ENCODE assay signal across 9 cellular contexts in the genomic region with DNA sequence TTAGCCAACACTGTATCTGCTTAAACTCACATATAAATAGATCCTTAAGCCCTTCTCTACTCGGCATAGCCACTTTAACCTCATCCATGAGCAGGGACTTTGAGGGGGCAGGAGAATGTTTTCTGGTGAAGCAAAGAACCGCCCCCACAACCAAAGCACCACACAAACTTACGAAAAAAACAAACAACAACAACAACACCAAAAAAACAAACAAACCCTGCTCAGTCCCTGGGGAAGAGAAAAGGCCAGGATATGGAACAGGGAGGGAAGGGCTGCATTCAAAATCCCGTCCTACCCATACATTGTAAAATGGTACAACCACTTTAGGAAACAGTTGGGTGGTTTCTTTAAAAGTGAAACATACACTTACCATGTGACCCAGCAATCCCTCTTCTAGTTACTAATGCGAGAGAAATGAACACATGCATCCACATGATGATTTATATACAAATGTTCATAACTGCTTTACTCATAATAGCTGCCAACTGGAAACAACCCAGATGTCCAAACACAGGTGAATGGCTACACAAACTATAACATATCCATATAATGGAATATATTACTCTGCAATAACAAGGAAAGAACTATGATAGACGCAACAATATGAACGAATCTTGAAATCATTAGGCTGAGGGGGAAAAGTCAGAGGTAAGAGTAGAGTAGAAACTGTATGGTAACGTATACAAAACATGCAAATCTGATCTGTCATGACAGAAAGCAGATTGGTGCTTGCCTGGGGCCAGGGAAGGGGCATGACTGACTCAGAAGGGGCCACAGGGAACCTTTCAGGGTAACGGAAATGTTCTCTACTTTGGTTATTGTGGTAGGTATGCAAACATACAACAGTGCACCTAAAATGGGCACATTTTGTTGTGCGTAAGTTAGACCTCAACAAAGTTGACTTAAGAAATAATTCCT. TPM values are rescaled to one million over a fixed set of nuclear protein-coding genes. Genes with fewer than 3 reads are reported as not detected.
DNase-seq lines count a peak whose midpoint lies in the region; ATAC-seq lines count a peak whose summit lies in the region.
"Had no signal": no experiment of that assay in that cellular context is flagged by ENCODE, and none has a peak within 500 bp of the region (broad histone marks: within the 10 kb centered on the region; RNA-seq: fewer than 3 reads in every experiment).

No MANE protein-coding gene starts in this region.

- H3K27ac ChIP-seq in caudate nucleus (ENCODE audit: low read depth, low read length) = peak overlapping the region; percentile 79
- H3K27ac ChIP-seq in naive thymus-derived CD4-positive, alpha-beta T cell (ENCODE audit: low read depth, low read length) = no peak overlapping the region

- POLR2A ChIA-PET in naive thymus-derived CD4-positive, alpha-beta T cell (lab: Charles Lee) = interaction anchor here (2.1 to 34.4 kb wide), 4 partner anchors 11 to 45 kb away, joined by 10 to 828 read pairs (median 49); a partner anchor contains a TSS

- peaks cover 32 to 61% (median 57%) of the 10 kb centered on the region in 7 donors for H3K4me1 Mint-ChIP-seq in naive thymus-derived CD4-positive, alpha-beta T cell

- H3K4me3 Mint-ChIP-seq in naive thymus-derived CD4-positive, alpha-beta T cell = no peak overlapping the region

- H3K27me3 Mint-ChIP-seq in naive thymus-derived CD4-positive, alpha-beta T cell = peaks cover 0 to 2% (median 0%) of the 10 kb centered on the region in 5 donors

- H3K9me3 ChIP-seq in naive thymus-derived CD4-positive, alpha-beta T cell (ENCODE audit: control insufficient read depth in 2 of 3, low read length in 3 of 3) = no peaks in the 10 kb centered on the region

- peaks cover 21 to 38% of the 10 kb centered on the region in 2 donors for H3K4me1 ChIP-seq in naive thymus-derived CD4-positive, alpha-beta T cell (ENCODE audit: control insufficient read depth in 2 of 2, insufficient read depth in 2 of 2, low read length in 2 of 2)

- no peaks in the 10 kb centered on the region for H3K36me3 Mint-ChIP-seq in naive thymus-derived CD4-positive, alpha-beta T cell

- no peak overlapping the region for H3K4me3 ChIP-seq in naive thymus-derived CD4-positive, alpha-beta T cell (ENCODE audit: low read length)

- H3K27me3 ChIP-seq in naive thymus-derived CD4-positive, alpha-beta T cell (ENCODE audit: control insufficient read depth in 2 of 2, insufficient read depth in 2 of 2, low read length in 2 of 2) = no peaks in the 10 kb centered on the region

- CTCF ChIA-PET in naive thymus-derived CD4-positive, alpha-beta T cell (lab: Charles Lee) = interaction anchor here (1.1 to 1.2 kb wide), 4 partner anchors 28 to 213 kb away, joined by 3 to 5 read pairs (median 3); no protein-coding TSS in a partner anchor

- no peaks in the 10 kb centered on the region for H3K36me3 ChIP-seq in naive thymus-derived CD4-positive, alpha-beta T cell (ENCODE audit: control insufficient read depth in 2 of 3, insufficient read depth in 3 of 3, low read length in 3 of 3)

- peak; percentile 69 for ATAC-seq in naive thymus-derived CD4-positive, alpha-beta T cell
- no peak for ATAC-seq in GM18519 (IDR thresholded peaks at IDR 0.05; ENCODE audit: low FRiP score, unreplicated experiment)

- DNase-seq in EL (peak; percentile 32), NCI-H526 (lab: John Stamatoyannopoulos, UW) (peak; percentile 98 to 99), caudate nucleus (lab: John Stamatoyannopoulos, UW) (no peak), NCI-H2196 (lab: John Stamatoyannopoulos, UW; ENCODE audit: unreplicated experiment) (no peak), SW480 (ENCODE audit: low spot score) (no peak), AG08395 (ENCODE audit: low spot score) (no peak)
- DNase-seq in naive thymus-derived CD4-positive, alpha-beta T cell = no peak
- DNase-seq: left cardiac atrium had no signal

- peak overlapping the region in 5 of 9 donors; percentile 6 to 88 (median 29) for H3K27ac Mint-ChIP-seq in naive thymus-derived CD4-positive, alpha-beta T cell

- H3K9me3 Mint-ChIP-seq in naive thymus-derived CD4-positive, alpha-beta T cell = no peaks in the 10 kb centered on the region

- intact Hi-C loops in naive thymus-derived CD4-positive, alpha-beta T cell (cut with micrococcal nuclease) = no loop called here

RNA-seq across cellular contexts. Expression of a gene that starts 37.7 kb away (rescaled TPM):
- total RNA-seq in naive thymus-derived CD4-positive, alpha-beta T cell = 100 to 1,000 TPM in 4 of 5 experiments, 10 to 100 TPM in 1; 51.5 to 261 (median 131) TPM
- polyA plus RNA-seq in naive thymus-derived CD4-positive, alpha-beta T cell = 10 to 100 TPM; 27.9 to 33.7 TPM

Comparison
In these comparisons a context has a peak if more than half of its experiments do, and no peak if none do; other contexts are left out.
1. DNase-seq: peak in EL (single experiment) and NCI-H526 (2 of 2); none in caudate nucleus (0 of 61), naive thymus-derived CD4-positive, alpha-beta T cell (0 of 9), NCI-H2196 (single experiment), SW480 (single experiment) and AG08395 (single experiment).